ENCODE assay signal across 10 cellular contexts in genomic region chr4:121439669-121440068, GRCh38. TPM values are rescaled to one million over a fixed set of nuclear protein-coding genes. Genes with fewer than 3 reads are reported as not detected.
"Had no signal": no experiment of that assay in that cellular context is flagged by ENCODE, and none has a peak within 500 bp of the region (broad histone marks: within the 10 kb centered on the region; RNA-seq: fewer than 3 reads in every experiment).

No MANE protein-coding gene starts in this region.

- H3K4me1 Mint-ChIP-seq: IgD-negative memory B cell had no signal

- H3K27ac Mint-ChIP-seq: IgD-negative memory B cell had no signal

- H3K4me3 ChIP-seq: K562 had no signal

- DNase-seq: IMR-90, KBM-7, KG1 had no signal

- H3K27ac ChIP-seq: HL-60, KMS-11 had no signal

- H3K9ac ChIP-seq: KMS-11 had no signal

- H3K36me3 Mint-ChIP-seq: IgD-negative memory B cell had no signal

- ATAC-seq: HepG2, K562 had no signal

- H3K4me2 ChIP-seq: KMS-11 had no signal

- H3K4me3 Mint-ChIP-seq: IgD-negative memory B cell had no signal

RNA-seq across cellular contexts. Expression of gene QRFPR, which starts 58.9 kb away (rescaled TPM):
- total RNA-seq: HepG2, HT-29, HT1080, IMR-90, K562 had no signal
- polyA plus RNA-seq: HepG2, IgD-negative memory B cell, IMR-90, K562 had no signal
